23 cellular contexts compared by ENCODE assay signal in genomic region chr9:4836676-4837075, GRCh38. TPM values are rescaled to one million over a fixed set of nuclear protein-coding genes. Genes with fewer than 3 reads are reported as not detected.
A peak's percentile ranks its signal among the peaks of the same experiment; 100 is the strongest.
DNase-seq lines count a peak whose midpoint lies in the region; ATAC-seq and TF ChIP-seq lines count a peak whose summit lies in the region.
"Had no signal": no experiment of that assay in that cellular context is flagged by ENCODE, and none has a peak within 500 bp of the region (broad histone marks: within the 10 kb centered on the region; RNA-seq: fewer than 3 reads in every experiment).

No MANE protein-coding gene starts in this region.

- no peak overlapping the region for H3K4me3 Mint-ChIP-seq in stimulated activated naive CD8-positive, alpha-beta T cell treated with anti-CD3 and anti-CD28 coated beads, Interleukin-15, Interleukin-2, amounts not matched to agents 100 ng/mL and 50 ng/mL, for 24 hours
- H3K4me3 Mint-ChIP-seq in neural progenitor cell: no peak overlapping the region
- H3K4me3 Mint-ChIP-seq: activated T-helper 17 cell treated with anti-CD3 and anti-CD28 coated beads, Interleukin-2, amount 50 U/mL, for 72 hours; CD4-positive, alpha-beta memory T cell had no signal

- intact Hi-C loops in head of caudate nucleus (cut with DNase I): no loop called here

- H3K9ac ChIP-seq in neural progenitor cell: no peak overlapping the region

- no peak for DNase-seq in stimulated activated naive CD8-positive, alpha-beta T cell treated with anti-CD3 and anti-CD28 coated beads, Interleukin-15, Interleukin-2, amounts not matched to agents 100 U/mL and 50 U/mL, for 24 hours
- peak; percentile 62 for DNase-seq in astrocyte of the spinal cord (ENCODE audit: low read depth, low spot score)
- DNase-seq in neural progenitor cell (ENCODE audit: low spot score): no peak
- no peak for DNase-seq in head of caudate nucleus
- no peak for DNase-seq in NCI-H446 (lab: John Stamatoyannopoulos, UW)
- no peak for DNase-seq in DMS153 (lab: John Stamatoyannopoulos, UW)
- DNase-seq in activated naive CD4-positive, alpha-beta T cell treated with anti-CD3 and anti-CD28 coated beads, Interleukin-2, amount 50 U/mL, for 72 hours (ENCODE audit: low spot score in 2 of 2): no peak
- DNase-seq: ACHN; activated CD4-positive, alpha-beta T cell treated with anti-CD3 and anti-CD28 coated beads for 1 hour; amniotic stem cell; CD4-positive, alpha-beta memory T cell; cerebellar nuclear complex; GF-D8; MG63; NCI-H1417 treated with DMSO at 0.1 percent for 48 hours; NCI-H526; spleen; substantia nigra; uterus had no signal

- no peak overlapping the region for H2AFZ ChIP-seq in neural progenitor cell (replicated peaks)

- H3K4me1 ChIP-seq in neural progenitor cell: no peaks in the 10 kb centered on the region
- H3K4me1 ChIP-seq: uterus had no signal

- in situ Hi-C loops in astrocyte of the spinal cord (cut with HindIII; ENCODE audit: low sequenced_read_pairs): no loop called here

- no peak for ATAC-seq in stimulated activated naive CD8-positive, alpha-beta T cell treated with anti-CD3 and anti-CD28 coated beads, Interleukin-15, Interleukin-2, amounts not matched to agents 100 U/mL and 50 U/mL, for 24 hours
- ATAC-seq in activated naive CD4-positive, alpha-beta T cell treated with anti-CD3 and anti-CD28 coated beads, Interleukin-2, amount 50 U/mL, for 72 hours: no peak
- ATAC-seq: activated T-helper 17 cell treated with anti-CD3 and anti-CD28 coated beads, Interleukin-2, amount 50 U/mL, for 72 hours had no signal

- no peak overlapping the region for H3K4me2 ChIP-seq in neural progenitor cell

- H3K9me3 ChIP-seq in neural progenitor cell (ENCODE audit: low read depth): no peaks in the 10 kb centered on the region
- H3K9me3 ChIP-seq: MG63, spleen, uterus had no signal

- TF ChIP-seq CTCF in astrocyte of the spinal cord (IDR thresholded peaks at IDR 0.05; ENCODE audit: low read depth, low read length) (no peak), neural progenitor cell (IDR thresholded peaks at IDR 0.05) (no peak)

- H3K36me3 ChIP-seq in neural progenitor cell: no peaks in the 10 kb centered on the region
- H3K36me3 ChIP-seq: MG63, uterus had no signal

- no peaks in the 10 kb centered on the region for H3K9me3 Mint-ChIP-seq in stimulated activated naive CD8-positive, alpha-beta T cell treated with anti-CD3 and anti-CD28 coated beads, Interleukin-15, Interleukin-2, amounts not matched to agents 100 ng/mL and 50 ng/mL, for 24 hours
- no peaks in the 10 kb centered on the region for H3K9me3 Mint-ChIP-seq in neural progenitor cell
- H3K9me3 Mint-ChIP-seq in activated naive CD4-positive, alpha-beta T cell treated with anti-CD3 and anti-CD28 coated beads, Interleukin-2, amount 50 U/mL, for 72 hours: no peaks in the 10 kb centered on the region
- H3K9me3 Mint-ChIP-seq: activated T-helper 17 cell treated with anti-CD3 and anti-CD28 coated beads, Interleukin-2, amount 50 U/mL, for 72 hours; CD4-positive, alpha-beta memory T cell; IgD-negative memory B cell had no signal

- H3K27ac ChIP-seq in neural progenitor cell: no peak overlapping the region
- H3K27ac ChIP-seq: HL-60, spleen, uterus had no signal

- H3K27me3 ChIP-seq in neural progenitor cell: no peaks in the 10 kb centered on the region
- H3K27me3 ChIP-seq: MG63, spleen, uterus had no signal

- peak overlapping the region; percentile 33 for H3K27ac Mint-ChIP-seq in stimulated activated naive CD8-positive, alpha-beta T cell treated with anti-CD3 and anti-CD28 coated beads, Interleukin-15, Interleukin-2, amounts not matched to agents 100 ng/mL and 50 ng/mL, for 24 hours
- peak overlapping the region; percentile 74 for H3K27ac Mint-ChIP-seq in neural progenitor cell
- H3K27ac Mint-ChIP-seq in activated naive CD4-positive, alpha-beta T cell treated with anti-CD3 and anti-CD28 coated beads, Interleukin-2, amount 50 U/mL, for 72 hours: peak overlapping the region in 1 of 2 donors; percentile 6
- H3K27ac Mint-ChIP-seq: activated T-helper 17 cell treated with anti-CD3 and anti-CD28 coated beads, Interleukin-2, amount 50 U/mL, for 72 hours had no signal

- no peaks in the 10 kb centered on the region for H3K27me3 Mint-ChIP-seq in stimulated activated naive CD8-positive, alpha-beta T cell treated with anti-CD3 and anti-CD28 coated beads, Interleukin-15, Interleukin-2, amounts not matched to agents 100 ng/mL and 50 ng/mL, for 24 hours
- peaks cover 3% of the 10 kb centered on the region for H3K27me3 Mint-ChIP-seq in neural progenitor cell (ENCODE audit: insufficient read depth, low read depth)
- H3K27me3 Mint-ChIP-seq: activated T-helper 17 cell treated with anti-CD3 and anti-CD28 coated beads, Interleukin-2, amount 50 U/mL, for 72 hours; CD4-positive, alpha-beta memory T cell; IgD-negative memory B cell had no signal

- no peaks in the 10 kb centered on the region for H3F3A ChIP-seq in neural progenitor cell (ENCODE audit: low read depth)

- H3K79me2 ChIP-seq in neural progenitor cell (ENCODE audit: low read depth): no peaks in the 10 kb centered on the region

- no peaks in the 10 kb centered on the region for H4K20me1 ChIP-seq in neural progenitor cell (ENCODE audit: low read depth)

- peaks cover 84% of the 10 kb centered on the region for H3K36me3 Mint-ChIP-seq in stimulated activated naive CD8-positive, alpha-beta T cell treated with anti-CD3 and anti-CD28 coated beads, Interleukin-15, Interleukin-2, amounts not matched to agents 100 ng/mL and 50 ng/mL, for 24 hours (ENCODE audit: low read depth)
- H3K36me3 Mint-ChIP-seq in neural progenitor cell: peaks cover 14% of the 10 kb centered on the region
- peaks cover 25 to 46% of the 10 kb centered on the region in 2 donors for H3K36me3 Mint-ChIP-seq in activated naive CD4-positive, alpha-beta T cell treated with anti-CD3 and anti-CD28 coated beads, Interleukin-2, amount 50 U/mL, for 72 hours

- peaks cover 68% of the 10 kb centered on the region for H3K4me1 Mint-ChIP-seq in stimulated activated naive CD8-positive, alpha-beta T cell treated with anti-CD3 and anti-CD28 coated beads, Interleukin-15, Interleukin-2, amounts not matched to agents 100 ng/mL and 50 ng/mL, for 24 hours (ENCODE audit: low read depth)
- H3K4me1 Mint-ChIP-seq in neural progenitor cell: no peaks in the 10 kb centered on the region

- no peak overlapping the region for H3K4me3 ChIP-seq in astrocyte of the spinal cord (ENCODE audit: low read depth, low read length)
- no peak overlapping the region for H3K4me3 ChIP-seq in neural progenitor cell
- H3K4me3 ChIP-seq: MG63, spleen, uterus had no signal

RNA-seq across cellular contexts. Expression of gene RCL1, which starts 43.9 kb away (rescaled TPM):
- total RNA-seq in neural progenitor cell (ENCODE audit: low replicate concordance): 17.9 and 19.5 TPM in 2 replicates
- total RNA-seq in activated naive CD4-positive, alpha-beta T cell treated with anti-CD3 and anti-CD28 coated beads, Interleukin-2, amount 50 U/mL, for 72 hours: 10 to 100 TPM; 18.2 to 32.0 TPM
